Comparison of ENCODE assay signal across 8 cellular contexts in the genomic region with DNA sequence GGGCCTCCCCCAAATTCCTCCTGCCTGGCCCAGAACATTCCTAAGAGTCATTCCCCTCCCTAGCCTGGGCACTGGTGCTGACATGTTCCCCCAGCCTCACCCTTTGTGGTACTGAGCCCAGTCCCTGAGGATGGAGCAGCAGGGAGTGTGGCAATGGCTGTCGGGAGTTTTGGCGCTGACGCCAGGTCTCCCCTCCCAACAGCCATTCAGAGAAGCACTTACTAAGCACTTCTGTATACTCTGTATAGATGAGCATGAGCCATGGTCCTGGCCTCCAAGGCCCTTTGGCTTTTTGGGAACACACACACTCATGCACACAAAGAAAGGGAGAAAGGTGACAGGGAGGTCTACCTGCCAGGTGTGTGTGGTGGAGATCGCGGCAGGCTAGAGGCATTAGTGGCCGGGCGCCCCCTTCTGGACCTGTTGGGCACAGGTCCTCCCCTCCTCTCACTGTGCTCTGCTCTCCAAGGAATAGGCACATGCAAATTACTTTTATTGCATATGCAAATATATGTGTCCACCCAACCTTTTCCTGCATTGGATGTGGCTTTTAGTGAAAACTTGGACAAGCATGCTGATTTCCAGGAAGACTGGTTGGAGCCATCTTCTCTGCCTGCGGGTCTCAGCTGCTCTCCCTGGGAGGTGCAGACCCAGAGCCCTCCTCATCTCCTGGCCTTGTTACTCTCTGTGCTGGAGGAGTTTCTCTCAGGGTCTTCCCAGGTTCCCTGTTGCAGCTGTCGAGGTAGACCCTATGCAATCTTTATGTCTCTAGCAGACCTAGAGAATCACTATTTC. TPM values are rescaled to one million over a fixed set of nuclear protein-coding genes. Genes with fewer than 3 reads are reported as not detected.
DNase-seq lines count a peak whose midpoint lies in the region; ATAC-seq and TF ChIP-seq lines count a peak whose summit lies in the region.

No MANE protein-coding gene starts in this region.

- peak; percentile 94 to 99 for ATAC-seq in naive thymus-derived CD8-positive, alpha-beta T cell

- peaks cover 44% of the 10 kb centered on the region for H3K36me3 Mint-ChIP-seq in endothelial cell (ENCODE audit: low read depth, unreplicated experiment)
- H3K36me3 Mint-ChIP-seq in naive thymus-derived CD8-positive, alpha-beta T cell = peaks cover 0 to 47% (median 14%) of the 10 kb centered on the region in 3 donors

- POLR2A ChIA-PET in naive thymus-derived CD8-positive, alpha-beta T cell (lab: Charles Lee) = interaction anchor here (1.0 kb wide), 1 partner anchor 150 kb away, joined by 4 read pairs; a partner anchor contains a TSS

- no peaks in the 10 kb centered on the region for H3K9me3 Mint-ChIP-seq in endothelial cell (ENCODE audit: unreplicated experiment)
- no peaks in the 10 kb centered on the region for H3K9me3 Mint-ChIP-seq in naive thymus-derived CD8-positive, alpha-beta T cell

- H3K27ac ChIP-seq in temporal lobe (ENCODE audit: low read depth, low read length) = peak overlapping the region; percentile 82

- H3K4me3 ChIP-seq in MG63 = no peak overlapping the region

- H3K4me3 Mint-ChIP-seq in endothelial cell (ENCODE audit: unreplicated experiment) = peak overlapping the region; percentile 65
- H3K4me3 Mint-ChIP-seq in naive thymus-derived CD8-positive, alpha-beta T cell = no peak overlapping the region

- H3K27me3 ChIP-seq in MG63 = no peaks in the 10 kb centered on the region

- no peaks in the 10 kb centered on the region for H3K36me3 ChIP-seq in MG63

- peaks cover 5% of the 10 kb centered on the region for H3K27me3 Mint-ChIP-seq in endothelial cell (ENCODE audit: unreplicated experiment)
- H3K27me3 Mint-ChIP-seq in naive thymus-derived CD8-positive, alpha-beta T cell = no peaks in the 10 kb centered on the region

- TF ChIP-seq CTCF in endothelial cell (IDR thresholded peaks at IDR 0.05; ENCODE audit: unreplicated experiment) = peak; percentile 78

- H3K4me1 Mint-ChIP-seq in endothelial cell (ENCODE audit: unreplicated experiment) = no peaks in the 10 kb centered on the region
- peaks cover 0 to 2% (median 1%) of the 10 kb centered on the region in 4 donors for H3K4me1 Mint-ChIP-seq in naive thymus-derived CD8-positive, alpha-beta T cell

- DNase-seq in NCI-H187 (lab: John Stamatoyannopoulos, UW) (peak; percentile 17 to 33), NCI-H187 treated with DMSO at 0.1 percent for 48 hours (lab: John Stamatoyannopoulos, UW) (no peak), NCI-H2171 treated with DMSO at 0.1 percent for 48 hours (lab: John Stamatoyannopoulos, UW) (peak; percentile 69), endothelial cell (ENCODE audit: low spot score) (peak; percentile 66), MG63 (no peak)
- DNase-seq in activated CD8-positive, alpha-beta memory T cell treated with anti-CD3 and anti-CD28 coated beads, Interleukin-2, amount 50 U/mL, for 4 hours = peak; percentile 72
- DNase-seq in naive thymus-derived CD8-positive, alpha-beta T cell = peak; percentile 47 to 81 (median 65)

- no peaks in the 10 kb centered on the region for H3K9me3 ChIP-seq in MG63

- H3K27ac Mint-ChIP-seq in endothelial cell (ENCODE audit: unreplicated experiment) = peak overlapping the region; percentile 24
- H3K27ac Mint-ChIP-seq in naive thymus-derived CD8-positive, alpha-beta T cell = peak overlapping the region in 2 of 10 donors; percentile 15 to 56

RNA-seq across cellular contexts. Expression of a gene that starts 17.4 kb away (rescaled TPM):
- total RNA-seq in endothelial cell (ENCODE audit: unreplicated experiment) (2.3 TPM), temporal lobe (3.7 TPM)
- 1 to 10 TPM; 5.7 TPM for total RNA-seq in naive thymus-derived CD8-positive, alpha-beta T cell
- polyA plus RNA-seq in naive thymus-derived CD8-positive, alpha-beta T cell = 1 to 10 TPM; 1.5 to 1.8 (median 1.6) TPM
- 0.16 and 0.94 TPM in 2 replicates for total RNA-seq in MG63 (2014; rRNA removed; shearing (Covaris generic); ENCODE audit: low replicate concordance)

RNA-seq across cellular contexts. Expression of a gene that starts 20.9 kb away (rescaled TPM):
- total RNA-seq in endothelial cell (ENCODE audit: unreplicated experiment) = 1.2 TPM
- 1 to 10 TPM in 1 of 2 experiments, under 1 TPM in 1; 0.94 to 1.3 TPM for total RNA-seq in naive thymus-derived CD8-positive, alpha-beta T cell
- polyA plus RNA-seq in naive thymus-derived CD8-positive, alpha-beta T cell = under 1 TPM; 0.19 to 0.58 (median 0.20) TPM
- 0.25 TPM for total RNA-seq in temporal lobe
- 0.07 TPM in 1 of 2 replicates, not detected in the other for total RNA-seq in MG63 (2014; rRNA removed; shearing (Covaris generic); ENCODE audit: low replicate concordance)

RNA-seq across cellular contexts. Expression of a gene that starts 48.8 kb away (rescaled TPM):
- 176 TPM for total RNA-seq in endothelial cell (ENCODE audit: unreplicated experiment)
- 100 to 1,000 TPM; 110 to 117 TPM for total RNA-seq in naive thymus-derived CD8-positive, alpha-beta T cell
- polyA plus RNA-seq in naive thymus-derived CD8-positive, alpha-beta T cell = 10 to 100 TPM in 1 of 3 donors, 1 to 10 TPM in 2; 4.1 to 12.9 (median 8.1) TPM
- 22.9 TPM for total RNA-seq in temporal lobe
- total RNA-seq in MG63 (2014; rRNA removed; shearing (Covaris generic); ENCODE audit: low replicate concordance) = 15.1 and 19.1 TPM in 2 replicates

RNA-seq across cellular contexts. Expression of a gene that starts 50.1 kb away (rescaled TPM):
- 1.3 TPM for total RNA-seq in endothelial cell (ENCODE audit: unreplicated experiment)
- not detected for total RNA-seq in naive thymus-derived CD8-positive, alpha-beta T cell
- polyA plus RNA-seq in naive thymus-derived CD8-positive, alpha-beta T cell = under 1 TPM in 2 of 3 donors, not detected in 1; 0.08 to 0.13 TPM
- not detected for total RNA-seq in temporal lobe
- not detected in 2 replicates for total RNA-seq in MG63 (2014; rRNA removed; shearing (Covaris generic); ENCODE audit: low replicate concordance)

RNA-seq across cellular contexts. Expression of a gene that starts 57.9 kb away (rescaled TPM):
- total RNA-seq in endothelial cell (ENCODE audit: unreplicated experiment) (47.5 TPM), temporal lobe (41.8 TPM)
- 10 to 100 TPM; 42.5 to 45.0 TPM for total RNA-seq in naive thymus-derived CD8-positive, alpha-beta T cell
- 10 to 100 TPM; 75.3 to 78.6 (median 77.6) TPM for polyA plus RNA-seq in naive thymus-derived CD8-positive, alpha-beta T cell
- total RNA-seq in MG63 (2014; rRNA removed; shearing (Covaris generic); ENCODE audit: low replicate concordance) = 48.0 and 87.3 TPM in 2 replicates

Comparison
In these comparisons a context has a peak if more than half of its experiments do, and no peak if none do; other contexts are left out.
1. DNase-seq: peak in NCI-H187 (2 of 2), NCI-H2171 treated with DMSO at 0.1 percent for 48 hours (single experiment), activated CD8-positive, alpha-beta memory T cell treated with anti-CD3 and anti-CD28 coated beads, Interleukin-2, amount 50 U/mL, for 4 hours (single experiment), endothelial cell (single experiment) and naive thymus-derived CD8-positive, alpha-beta T cell (10 of 10); none in NCI-H187 treated with DMSO at 0.1 percent for 48 hours (single experiment) and MG63 (single experiment).